15 cellular contexts compared by ENCODE assay signal in genomic region chr11:22778642-22779041, GRCh38. TPM values are rescaled to one million over a fixed set of nuclear protein-coding genes. Genes with fewer than 3 reads are reported as not detected.
DNase-seq lines count a peak whose midpoint lies in the region; ATAC-seq, FAIRE-seq and TF ChIP-seq lines count a peak whose summit lies in the region.
"Had no signal": no experiment of that assay in that cellular context is flagged by ENCODE, and none has a peak within 500 bp of the region (broad histone marks: within the 10 kb centered on the region; RNA-seq: fewer than 3 reads in every experiment).

No MANE protein-coding gene starts in this region.

- H2AFZ ChIP-seq in IMR-90 (replicated peaks; ENCODE audit: low read length, poor library complexity) (no peak overlapping the region), PC-3 (ENCODE audit: low read length) (no peak overlapping the region)

- no peak overlapping the region for H2BK20ac ChIP-seq in IMR-90 (ENCODE audit: low read depth, low read length)

- no peak overlapping the region for H3K4ac ChIP-seq in IMR-90 (ENCODE audit: low read depth, low read length)

- ATAC-seq in IMR-90 (ENCODE audit: low read depth): no peak
- no peak; the same call in 1 of the 2 replicates for ATAC-seq in PC-3
- no peak for ATAC-seq in GM21360 (IDR thresholded peaks at IDR 0.05; ENCODE audit: unreplicated experiment)

- no peaks in the 10 kb centered on the region for H3K79me2 ChIP-seq in PC-3 (ENCODE audit: low read length)

- H2BK5ac ChIP-seq in IMR-90 (ENCODE audit: low read depth, low read length, poor library complexity, severe bottlenecking): no peak overlapping the region

- H3K4me2 ChIP-seq in IMR-90 (ENCODE audit: low read depth, low read length): no peak overlapping the region
- H3K4me2 ChIP-seq in PC-3 (ENCODE audit: low read length): no peak overlapping the region

- BruUV-seq in IMR-90 (replicated peaks; lab: Mats Ljungman, UMichigan) (no TSS peak), PC-3 (replicated peaks; lab: Mats Ljungman, UMichigan) (no TSS peak)

- H3K27me3 ChIP-seq in IMR-90 (ENCODE audit: control insufficient read depth, insufficient read depth, low read length) (0 out of 2 replicates have a peak, but pooled peaks cover 1% of the 10 kb centered on the region), PC-3 (ENCODE audit: low read length) (peaks cover 30% of the 10 kb centered on the region)
- H3K27me3 ChIP-seq: BE2C, colonic mucosa had no signal

- no peak overlapping the region for H4K5ac ChIP-seq in IMR-90 (ENCODE audit: low read depth, low read length)

- no peak overlapping the region for H2AK5ac ChIP-seq in IMR-90 (ENCODE audit: low read depth, low read length)

- H2BK15ac ChIP-seq in IMR-90 (ENCODE audit: low read depth, low read length): no peak overlapping the region

- H3K9me3 ChIP-seq in IMR-90 (ENCODE audit: control insufficient read depth, insufficient read depth, low read length) (no peaks in the 10 kb centered on the region), PC-3 (ENCODE audit: low read length) (no peaks in the 10 kb centered on the region)
- H3K9me3 ChIP-seq: BE2C, colonic mucosa had no signal

- no peak for FAIRE-seq in H54 (lab: Jason Lieb, UNC)
- FAIRE-seq: RCC 7860 had no signal

- no peak overlapping the region for H3K14ac ChIP-seq in IMR-90 (replicated peaks; ENCODE audit: low read depth, low read length)

- in situ Hi-C loops in ACHN (cut with HindIII; ENCODE audit: low pct_ligation_motif_present, low pct_unique_long_range_greater_than_20kb, low sequenced_read_pairs): no loop called here
- in situ Hi-C loops in IMR-90 (cut with MboI; ENCODE audit: low sequenced_read_pairs): no loop called here
- in situ Hi-C loops in GM13976 (cut with MboI; ENCODE audit: low sequenced_read_pairs, unreplicated experiment): no loop called here

- H3K4me1 ChIP-seq in IMR-90 (ENCODE audit: control insufficient read depth, insufficient read depth, low read length) (no peaks in the 10 kb centered on the region), PC-3 (ENCODE audit: insufficient read depth, low read length) (no peaks in the 10 kb centered on the region)
- H3K4me1 ChIP-seq: BE2C, colonic mucosa had no signal

- no peak for TF ChIP-seq RAD21 in IMR-90 (IDR thresholded peaks at IDR 0.05; ENCODE audit: low read length)

- no peak overlapping the region for H3K9ac ChIP-seq in IMR-90 (ENCODE audit: low read depth, low read length)
- H3K9ac ChIP-seq in PC-3 (ENCODE audit: low read length): no peak overlapping the region

- no peak overlapping the region for H3K56ac ChIP-seq in IMR-90 (ENCODE audit: extremely low read depth, insufficient read depth, low read length)

- H3K36me3 ChIP-seq in IMR-90 (ENCODE audit: control insufficient read depth, insufficient read depth, low read length) (no peaks in the 10 kb centered on the region), PC-3 (ENCODE audit: low read depth, low read length) (no peaks in the 10 kb centered on the region)
- H3K36me3 ChIP-seq: BE2C, colonic mucosa had no signal

- CTCF ChIA-PET in IMR-90 (lab: Yijun Ruan, JAX): no interaction called here
- CTCF ChIA-PET in PC-3 (lab: Charles Lee): no interaction called here
- CTCF ChIA-PET in RWPE1 (lab: Yijun Ruan, JAX): interaction anchor here (0.6 kb wide), 1 partner anchor 376 kb away, joined by 4 read pairs; no protein-coding TSS in a partner anchor

- no peaks in the 10 kb centered on the region for H3K79me1 ChIP-seq in IMR-90 (ENCODE audit: low read depth in 1 of 2, low read length in 2 of 2)

- DNase-seq in ACHN: peak; percentile 4
- DNase-seq in IMR-90: no peak
- no peak for DNase-seq in PC-3
- DNase-seq in globus pallidus (ENCODE audit: low spot score): peak; percentile 62
- no peak for DNase-seq in RWPE1 (ENCODE audit: low spot score)
- no peak for DNase-seq in H54 (ENCODE audit: insufficient read length, low spot score)
- no peak for DNase-seq in GM13976 (ENCODE audit: low spot score)
- DNase-seq: activated naive CD4-positive, alpha-beta T cell treated with Interleukin-2 at 50 U/mL for 16 hours; BE2C; colonic mucosa; GF-D8; H7; stimulated activated CD4-positive, alpha-beta T cell treated with anti-CD3 and anti-CD28 coated beads, Interleukin-4, amount 100 ng/mL, for 24 hours had no signal

- H3K27ac ChIP-seq in IMR-90 (ENCODE audit: insufficient read depth, low read length) (no peak overlapping the region), PC-3 (ENCODE audit: low read length) (no peak overlapping the region), RWPE1 (no peak overlapping the region)
- H3K27ac ChIP-seq: colonic mucosa had no signal

- H3K9me2 ChIP-seq in PC-3 (replicated peaks; ENCODE audit: low read length): no peaks in the 10 kb centered on the region

- H2BK120ac ChIP-seq in IMR-90 (ENCODE audit: low read depth, low read length): no peak overlapping the region

- H4K91ac ChIP-seq in IMR-90 (ENCODE audit: insufficient read depth, low read depth, low read length): no peak overlapping the region

- dilution Hi-C loops in IMR-90 (cut with HindIII; ENCODE audit: low sequenced_read_pairs, unreplicated experiment): no loop called here

- H3K4me3 ChIP-seq in IMR-90 (ENCODE audit: insufficient read depth, low read depth, low read length) (no peak overlapping the region), PC-3 (ENCODE audit: low read length) (no peak overlapping the region)
- H3K4me3 ChIP-seq: colonic mucosa had no signal

- no peak overlapping the region for H4K8ac ChIP-seq in IMR-90 (ENCODE audit: low read depth in 2 of 2, low read length in 2 of 2)

- TF ChIP-seq POLR2A in IMR-90 (IDR thresholded peaks at IDR 0.05; ENCODE audit: low read depth, low read length) (no peak), H54 (IDR thresholded peaks at IDR 0.05; ENCODE audit: low read depth, low read length) (no peak)

- H3K9me1 ChIP-seq in IMR-90 (ENCODE audit: insufficient read depth, low read length): no peaks in the 10 kb centered on the region

- H4K20me1 ChIP-seq in IMR-90 (ENCODE audit: insufficient read depth, low read length) (no peaks in the 10 kb centered on the region), PC-3 (ENCODE audit: low read length) (no peaks in the 10 kb centered on the region)

- TF ChIP-seq CTCF in IMR-90 (conservative IDR thresholded peaks at IDR 0.05; ENCODE audit: low read depth, low read length): no peak
- peak; percentile 25; the same call in 1 of the 2 replicates for TF ChIP-seq CTCF in PC-3 (conservative IDR thresholded peaks at IDR 0.05; ENCODE audit: low read depth, low read length)
- TF ChIP-seq CTCF in RWPE1 (conservative IDR thresholded peaks at IDR 0.05; ENCODE audit: low read depth): no peak
- TF ChIP-seq CTCF in GM13976 (IDR thresholded peaks at IDR 0.05; ENCODE audit: borderline replicate concordance, control extremely low read depth, extremely low read depth, insufficient read depth, missing control alignments): no peak

- H3K18ac ChIP-seq in IMR-90 (ENCODE audit: low read depth, low read length): no peak overlapping the region

- POLR2A ChIA-PET in IMR-90 (lab: Charles Lee; ENCODE audit: unreplicated experiment): no interaction called here
- POLR2A ChIA-PET in PC-3 (lab: Charles Lee; ENCODE audit: unreplicated experiment): no interaction called here
- POLR2A ChIA-PET in RWPE1 (lab: Yijun Ruan, JAX; ENCODE audit: low non-redundant PET): no interaction called here

- H3K23ac ChIP-seq in IMR-90 (ENCODE audit: low read depth, low read length): no peak overlapping the region

- H2AK9ac ChIP-seq in IMR-90 (replicated peaks; ENCODE audit: low read depth, low read length, poor library complexity): no peak overlapping the region

- intact Hi-C loops in IMR-90 (cut with micrococcal nuclease): no loop called here
- intact Hi-C loops in PC-3 (cut with micrococcal nuclease): no loop called here

- no peaks in the 10 kb centered on the region for H3F3A ChIP-seq in PC-3 (ENCODE audit: low read length, unreplicated experiment)

TF ChIP-seq in IMR-90, 13 proteins besides CTCF, POLR2A, EP300 and RAD21:
- TF ChIP-seq NFE2L2 (IDR thresholded peaks at IDR 0.05; ENCODE audit: low read depth, low read length) (peak; percentile 75), MAFK (IDR thresholded peaks at IDR 0.05; ENCODE audit: low read depth, low read length) (no peak), MXI1 (IDR thresholded peaks at IDR 0.05; ENCODE audit: borderline replicate concordance, low read depth, low read length) (no peak)

RNA-seq across cellular contexts. Expression of gene SVIP, which starts 51.0 kb away (rescaled TPM):
- total RNA-seq in IMR-90 (2012; rRNA removed) (2.0 and 6.1 TPM in 2 replicates), PC-3 (2014; rRNA removed) (7.4 and 9.5 TPM in 2 replicates)
- polyA plus RNA-seq in IMR-90 (2012; rRNA removed): 5.5 and 6.8 TPM in 2 replicates
- 0.34 and 0.73 TPM in 2 replicates for polyA plus RNA-seq in IMR-90 (2012; cell fraction: cytosol; rRNA removed)
- polyA plus RNA-seq in IMR-90 (2012; cell fraction: nucleus; rRNA removed; ENCODE audit: low replicate concordance): 0.22 and 1.3 TPM in 2 replicates

Comparison
In these comparisons a context has a peak if more than half of its experiments do, and no peak if none do; other contexts are left out.
1. DNase-seq: peak in ACHN (single experiment) and globus pallidus (single experiment); none in IMR-90 (single experiment), PC-3 (single experiment), RWPE1 (single experiment), H54 (single experiment) and GM13976 (single experiment).